16 cellular contexts compared by ENCODE assay signal in the genomic region with DNA sequence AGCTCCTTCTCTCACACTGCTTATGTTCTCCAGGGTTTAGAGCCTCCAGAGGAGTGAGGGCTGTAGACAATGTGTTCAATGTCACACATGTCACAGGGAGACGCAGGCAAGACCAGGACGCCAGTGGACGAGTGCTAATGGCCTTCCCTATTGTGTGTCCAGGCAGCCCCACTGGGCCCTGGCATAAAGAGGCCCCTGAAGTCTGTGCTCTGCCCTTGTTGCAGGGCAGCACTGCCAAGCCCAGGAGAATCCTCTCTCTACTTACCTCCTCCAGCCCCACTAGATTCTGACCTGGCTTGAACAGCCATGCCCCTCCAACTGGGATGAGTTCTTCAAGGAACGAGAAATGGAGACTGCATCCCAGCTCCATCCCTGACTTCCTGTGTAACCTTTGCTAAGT. TPM values are rescaled to one million over a fixed set of nuclear protein-coding genes. Genes with fewer than 3 reads are reported as not detected.
"Had no signal": no experiment of that assay in that cellular context is flagged by ENCODE, and none has a peak within 500 bp of the region (broad histone marks: within the 10 kb centered on the region; RNA-seq: fewer than 3 reads in every experiment).

No MANE protein-coding gene starts in this region.

- FAIRE-seq: islet of Langerhans, TTC549 had no signal

- H3K36me3 ChIP-seq: gastrocnemius medialis, right atrium auricular region, uterus had no signal

- H3K4me3 ChIP-seq: gastrocnemius medialis, right atrium auricular region, uterus had no signal

- H3K9me3 ChIP-seq: gastrocnemius medialis, right atrium auricular region, uterus had no signal

- H3K27ac ChIP-seq: gastrocnemius medialis, right atrium auricular region, uterus had no signal

- H3K27me3 ChIP-seq: right atrium auricular region, uterus had no signal

- H3K4me1 ChIP-seq: uterus had no signal

- DNase-seq: activated CD4-positive, alpha-beta T cell treated with anti-CD3 and anti-CD28 coated beads for 4 hours; activated CD8-positive, alpha-beta memory T cell treated with anti-CD3 and anti-CD28 coated beads, Interleukin-2, amount 50 U/mL, for 4 hours; activated CD8-positive, alpha-beta T cell treated with anti-CD3 and anti-CD28 coated beads for 36 hours; activated naive CD4-positive, alpha-beta T cell treated with Interleukin-2 at 50 U/mL for 16 hours; anterior cingulate cortex; cerebellar nuclear complex; dermis blood vessel endothelial cell; gastrocnemius medialis; natural killer cell; stimulated activated CD4-positive, alpha-beta T cell treated with anti-CD3 and anti-CD28 coated beads, Interleukin-1b, Interleukin-23, amount 100 ng/mL, for 48 hours; T-helper 2 cell; uterus had no signal

RNA-seq across cellular contexts. Expression of a gene that starts 33.8 kb away (rescaled TPM):
- total RNA-seq: lung microvascular endothelial cell had no signal
